ENCODE assay signal across 8 cellular contexts in the genomic region with DNA sequence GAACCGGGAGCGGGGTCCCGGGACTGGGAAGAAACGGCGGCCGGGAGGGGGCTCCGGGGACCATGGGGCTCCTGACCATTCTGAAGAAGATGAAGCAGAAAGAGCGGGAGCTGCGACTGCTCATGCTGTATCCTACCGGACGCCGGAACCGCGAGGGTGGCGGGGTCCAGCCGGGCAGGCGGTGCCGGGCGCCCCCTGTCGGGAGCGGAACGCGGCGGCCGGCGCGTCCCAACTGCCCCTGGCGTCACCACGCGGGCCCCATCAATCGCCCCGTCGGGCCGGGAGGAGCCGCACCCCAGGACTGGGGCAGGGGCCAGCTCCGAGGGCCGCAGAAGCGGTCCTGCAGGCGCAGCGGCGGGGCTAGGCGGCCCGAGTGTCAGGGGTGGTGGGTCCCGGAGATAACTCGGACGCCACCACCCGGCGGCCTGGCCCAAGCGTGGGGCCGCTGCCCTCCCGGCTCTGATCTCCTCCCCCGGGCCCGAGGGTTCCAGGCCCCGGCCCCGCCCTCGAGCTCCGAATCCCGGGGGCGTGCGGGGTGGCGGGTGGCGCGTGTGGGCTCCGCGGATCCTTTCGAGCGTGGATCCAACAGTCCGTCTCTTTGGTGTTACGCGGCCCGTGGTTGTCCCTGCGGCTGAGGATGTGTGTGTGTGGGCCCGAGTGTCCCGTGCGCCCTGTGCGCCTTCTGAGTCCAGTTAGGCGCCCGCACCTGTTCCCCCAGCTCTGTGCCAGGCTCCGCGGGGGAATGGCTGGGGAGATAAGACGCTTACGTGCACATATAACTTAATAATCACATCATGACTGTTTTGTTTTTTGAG. TPM values are rescaled to one million over a fixed set of nuclear protein-coding genes. Genes with fewer than 3 reads are reported as not detected.
DNase-seq lines count a peak whose midpoint lies in the region; ATAC-seq and TF ChIP-seq lines count a peak whose summit lies in the region.

ARL2 (plus strand) TSS at position 15 of the 815 bp plus-strand sequence; CDS start at position 63, 48 bp downstream.

- intact Hi-C loops in activated CD4-positive, alpha-beta memory T cell treated with anti-CD3 and anti-CD28 coated beads for 36 hours (cut with micrococcal nuclease): loop anchor here (1.0 to 5.0 kb wide), 5 partner anchors 48 to 167 kb away; partner anchors contain the start of genes ATG2A, CDCA5, PPP2R5B and ZFPL1
- intact Hi-C loops in natural killer cell (cut with micrococcal nuclease): loop anchor here (5.0 kb wide), 2 partner anchors 63 to 167 kb away; no protein-coding TSS in a partner anchor

- H3K4me3 Mint-ChIP-seq in activated CD4-positive, alpha-beta memory T cell treated with anti-CD3 and anti-CD28 coated beads for 36 hours: peak within 1 kb of the TSS; percentile 87
- peak within 1 kb of the TSS; percentile 95 for H3K4me3 Mint-ChIP-seq in natural killer cell
- peak within 1 kb of the TSS; percentile 94 for H3K4me3 Mint-ChIP-seq in type B pancreatic cell

- POLR2A ChIA-PET in activated CD4-positive, alpha-beta memory T cell treated with anti-CD3 and anti-CD28 coated beads for 36 hours (lab: Charles Lee): interaction anchor here (1.0 to 3.2 kb wide), 13 partner anchors 8 to 204 kb away, joined by 3 to 13 read pairs (median 5); partner anchors contain the start of genes FAU, MAJIN, MEN1 and MRPL49

- no peaks in the 10 kb centered on the region for H3K27me3 Mint-ChIP-seq in activated CD4-positive, alpha-beta memory T cell treated with anti-CD3 and anti-CD28 coated beads for 36 hours
- H3K27me3 Mint-ChIP-seq in natural killer cell (ENCODE audit: low read depth in 2 of 2) (no peaks in the 10 kb centered on the region), type B pancreatic cell (no peaks in the 10 kb centered on the region)

- CTCF ChIA-PET in activated CD4-positive, alpha-beta memory T cell treated with anti-CD3 and anti-CD28 coated beads for 36 hours (lab: Charles Lee): interaction anchor here (0.6 to 6.0 kb wide), 44 partner anchors 12 to 516 kb away, joined by 3 to 59 read pairs (median 4); partner anchors contain the start of genes BATF2, CDC42BPG, CDCA5 and EHD1

- peak within 1 kb of the TSS; percentile 98 for H3K27ac Mint-ChIP-seq in activated CD4-positive, alpha-beta memory T cell treated with anti-CD3 and anti-CD28 coated beads for 36 hours
- H3K27ac Mint-ChIP-seq in natural killer cell (peak within 1 kb of the TSS; percentile 95 to 96), type B pancreatic cell (peak within 1 kb of the TSS; percentile 96)

- peaks cover 25% of the 10 kb centered on the region for H3K4me1 Mint-ChIP-seq in activated CD4-positive, alpha-beta memory T cell treated with anti-CD3 and anti-CD28 coated beads for 36 hours (ENCODE audit: low read depth)
- H3K4me1 Mint-ChIP-seq in natural killer cell (peaks cover 21 to 29% of the 10 kb centered on the region in 2 donors), type B pancreatic cell (ENCODE audit: unreplicated experiment) (peaks cover 14% of the 10 kb centered on the region)

- peak; percentile 97 for TF ChIP-seq CTCF in natural killer cell (IDR thresholded peaks at IDR 0.05)
- peak; percentile 83 for TF ChIP-seq CTCF in type B pancreatic cell (conservative IDR thresholded peaks at IDR 0.05)

- H3K27ac ChIP-seq in epithelial cell of prostate: peak within 1 kb of the TSS; percentile 92

- H3K9me3 Mint-ChIP-seq in activated CD4-positive, alpha-beta memory T cell treated with anti-CD3 and anti-CD28 coated beads for 36 hours: no peaks in the 10 kb centered on the region
- no peaks in the 10 kb centered on the region for H3K9me3 Mint-ChIP-seq in natural killer cell
- H3K9me3 Mint-ChIP-seq in type B pancreatic cell: no peaks in the 10 kb centered on the region

- H3K36me3 Mint-ChIP-seq in activated CD4-positive, alpha-beta memory T cell treated with anti-CD3 and anti-CD28 coated beads for 36 hours: peaks cover 11% of the 10 kb centered on the region
- H3K36me3 Mint-ChIP-seq in natural killer cell (no peaks in the 10 kb centered on the region), type B pancreatic cell (peaks cover 14% of the 10 kb centered on the region)

- DNase-seq in NCI-H82 (lab: John Stamatoyannopoulos, UW) (peak; percentile 66), NCI-H82 treated with DMSO at 0.1 percent for 48 hours (lab: John Stamatoyannopoulos, UW; ENCODE audit: unreplicated experiment) (no peak), H4 (ENCODE audit: low spot score) (no peak), M059J (ENCODE audit: low read depth) (no peak), epithelial cell of prostate (ENCODE audit: low read depth, low spot score) (no peak), natural killer cell (peak; percentile 86), type B pancreatic cell (ENCODE audit: extremely low spot score, unreplicated experiment) (no peak)
- peak; percentile 59 for DNase-seq in activated CD4-positive, alpha-beta memory T cell treated with anti-CD3 and anti-CD28 coated beads for 36 hours

- peak; percentile 54 to 75 (median 64) for ATAC-seq in natural killer cell

RNA-seq across cellular contexts. Expression of gene ARL2, which starts in this region (rescaled TPM):
- total RNA-seq in H4 (2014; rRNA removed; shearing (Covaris generic)): 266 and 271 TPM in 2 replicates
- total RNA-seq in M059J (2014; rRNA removed; shearing (Covaris generic)): 137 and 169 TPM in 2 replicates
- 100 to 1,000 TPM; 104 to 109 TPM for total RNA-seq in activated CD4-positive, alpha-beta memory T cell treated with anti-CD3 and anti-CD28 coated beads for 36 hours
- 10 to 100 TPM; 19.9 to 20.5 (median 20.2) TPM for total RNA-seq in natural killer cell
- 63.0 and 65.8 TPM in 2 replicates for total RNA-seq in type B pancreatic cell (ENCODE audit: low replicate concordance)

Comparison
In these comparisons a context has a peak if more than half of its experiments do, and no peak if none do; other contexts are left out.
1. DNase-seq: peak in NCI-H82 (single experiment), activated CD4-positive, alpha-beta memory T cell treated with anti-CD3 and anti-CD28 coated beads for 36 hours (single experiment) and natural killer cell (single experiment); none in NCI-H82 treated with DMSO at 0.1 percent for 48 hours (single experiment), H4 (single experiment), M059J (single experiment), epithelial cell of prostate (single experiment) and type B pancreatic cell (single experiment).
2. Peak in every context shown above with its lines, with median percentiles within 50 percentile points of each other: H3K27ac Mint-ChIP-seq and H3K4me3 Mint-ChIP-seq.